ENCODE assay signal across 23 cellular contexts in the genomic region with DNA sequence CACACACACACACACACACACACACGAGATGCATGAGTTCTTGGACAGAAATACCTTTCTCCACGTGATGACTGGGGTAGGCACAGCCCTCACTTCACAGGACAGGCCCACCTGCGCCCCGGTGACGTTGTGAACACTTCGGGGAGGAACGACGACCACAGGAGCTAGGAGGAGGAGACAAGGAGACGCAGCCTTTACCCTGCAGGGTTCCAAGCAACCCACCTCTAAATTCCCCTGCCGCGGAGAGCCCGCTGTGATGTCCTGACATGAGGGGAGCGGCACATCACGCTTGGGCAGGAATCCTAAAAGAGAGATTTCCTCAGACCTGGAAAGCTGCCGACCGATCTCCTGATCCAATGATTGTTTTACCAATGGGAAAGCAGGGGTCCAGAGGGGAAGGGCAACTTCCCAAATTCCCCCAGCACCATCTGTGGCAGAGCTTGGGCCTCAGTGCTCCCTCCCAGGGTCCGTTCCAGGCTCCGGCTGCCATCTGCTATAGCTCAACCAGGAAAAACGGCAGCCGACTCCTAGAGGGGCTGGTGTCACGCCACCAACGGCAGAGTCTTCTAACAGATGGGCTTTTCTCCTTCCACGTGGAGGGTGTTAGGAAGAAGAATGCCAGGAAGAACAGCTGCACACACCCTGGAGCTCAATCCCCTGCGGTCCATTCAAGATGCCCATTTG. TPM values are rescaled to one million over a fixed set of nuclear protein-coding genes. Genes with fewer than 3 reads are reported as not detected.
DNase-seq lines count a peak whose midpoint lies in the region; ATAC-seq and TF ChIP-seq lines count a peak whose summit lies in the region.
"Had no signal": no experiment of that assay in that cellular context is flagged by ENCODE, and none has a peak within 500 bp of the region (broad histone marks: within the 10 kb centered on the region; RNA-seq: fewer than 3 reads in every experiment).

No MANE protein-coding gene starts in this region.

- H3K4me3 Mint-ChIP-seq in nephron progenitor cell = no peak overlapping the region
- H3K4me3 Mint-ChIP-seq: activated B cell treated with CpG ODN at 0.5 μM for 24 hours; activated naive CD4-positive, alpha-beta T cell treated with anti-CD3 and anti-CD28 coated beads for 36 hours; activated T-helper 1 cell treated with anti-CD3 and anti-CD28 coated beads, Interleukin-12 subunit alpha, Interleukin-12 subunit beta, Interleukin-2, Interleukin-4 antibody, amounts not matched to agents 30 ng/mL and 10 ng/mL and 1 ng/mL, durations not matched to agents 14 hours and 24 hours and 36 hours; B cell; CD8-positive, alpha-beta T cell; neural crest cell had no signal

- H3K27ac Mint-ChIP-seq in nephron progenitor cell = peak overlapping the region; percentile 36
- H3K27ac Mint-ChIP-seq: activated B cell treated with CpG ODN at 0.5 μM for 24 hours; activated naive CD4-positive, alpha-beta T cell treated with anti-CD3 and anti-CD28 coated beads for 36 hours; activated T-helper 1 cell treated with anti-CD3 and anti-CD28 coated beads, Interleukin-12 subunit alpha, Interleukin-12 subunit beta, Interleukin-2, Interleukin-4 antibody, amounts not matched to agents 30 ng/mL and 10 ng/mL and 1 ng/mL, durations not matched to agents 14 hours and 24 hours and 36 hours; B cell; CD8-positive, alpha-beta T cell had no signal

- TF ChIP-seq CTCF in nephron progenitor cell (IDR thresholded peaks at IDR 0.05) (no peak), GM13977 (IDR thresholded peaks at IDR 0.05; ENCODE audit: extremely low read depth, insufficient read depth, missing control alignments) (no peak)

- peaks cover 19% of the 10 kb centered on the region for H3K27me3 Mint-ChIP-seq in nephron progenitor cell (ENCODE audit: low read depth, poor library complexity)

- no peaks in the 10 kb centered on the region for H3K9me3 Mint-ChIP-seq in nephron progenitor cell
- H3K9me3 Mint-ChIP-seq: activated B cell treated with CpG ODN at 0.5 μM for 24 hours; activated naive CD4-positive, alpha-beta T cell treated with anti-CD3 and anti-CD28 coated beads for 36 hours; activated T-helper 1 cell treated with anti-CD3 and anti-CD28 coated beads, Interleukin-12 subunit alpha, Interleukin-12 subunit beta, Interleukin-2, Interleukin-4 antibody, amounts not matched to agents 30 ng/mL and 10 ng/mL and 1 ng/mL, durations not matched to agents 14 hours and 24 hours and 36 hours; CD8-positive, alpha-beta T cell; neural crest cell had no signal

- no peaks in the 10 kb centered on the region for H3K36me3 Mint-ChIP-seq in nephron progenitor cell (ENCODE audit: low read depth)
- H3K36me3 Mint-ChIP-seq: CD8-positive, alpha-beta T cell had no signal

- peak; percentile 99 for DNase-seq in DMS 273 treated with DMSO at 0.1 percent for 48 hours (lab: John Stamatoyannopoulos, UW)
- DNase-seq in NCI-H524 treated with DMSO at 0.1 percent for 48 hours (lab: John Stamatoyannopoulos, UW) = peak; percentile 97
- DNase-seq in cerebellum (ENCODE audit: low spot score) = peak; percentile 68
- DNase-seq in nephron progenitor cell = no peak
- no peak for DNase-seq in foreskin melanocyte
- no peak for DNase-seq in GM13977 (ENCODE audit: low spot score)
- DNase-seq: activated B cell treated with CpG ODN at 0.5 μM for 24 hours; activated naive CD4-positive, alpha-beta T cell treated with anti-CD3 and anti-CD28 coated beads for 36 hours; brain microvascular endothelial cell; CD8-positive, alpha-beta T cell; NCI-H1105 treated with DMSO at 0.1 percent for 48 hours; NCI-H2081; SHP77 treated with DMSO at 0.1 percent for 48 hours; SW 1271; T1000; transverse colon had no signal

- in situ Hi-C loops in GM13977 (cut with MboI; ENCODE audit: low pct_unique_long_range_greater_than_20kb, low sequenced_read_pairs, unreplicated experiment) = no loop called here

- ATAC-seq in HG02870 (IDR thresholded peaks at IDR 0.05; ENCODE audit: unreplicated experiment) (no peak), HG03025 (IDR thresholded peaks at IDR 0.05; ENCODE audit: low FRiP score, unreplicated experiment) (no peak)
- ATAC-seq: CD8-positive, alpha-beta T cell; Panc1 had no signal

- peaks cover 23% of the 10 kb centered on the region for H3K4me1 Mint-ChIP-seq in nephron progenitor cell
- H3K4me1 Mint-ChIP-seq: activated B cell treated with CpG ODN at 0.5 μM for 24 hours, B cell had no signal

RNA-seq across cellular contexts. Expression of gene IGFBPL1, which starts 10.1 kb away (rescaled TPM):
- total RNA-seq in cerebellum = 239 TPM
- total RNA-seq: activated B cell treated with CpG ODN at 0.5 μM for 24 hours; activated T-helper 1 cell treated with anti-CD3 and anti-CD28 coated beads, Interleukin-12 subunit alpha, Interleukin-12 subunit beta, Interleukin-2, Interleukin-4 antibody, amounts not matched to agents 30 ng/mL and 10 ng/mL and 1 ng/mL, durations not matched to agents 14 hours and 24 hours and 36 hours; B cell; CD8-positive, alpha-beta T cell; MCF 10A; transverse colon had no signal

RNA-seq across cellular contexts. Expression of gene ALDH1B1, which starts 21.7 kb away (rescaled TPM):
- 9.1 TPM for total RNA-seq in cerebellum

Comparison
In these comparisons a context has a peak if more than half of its experiments do, and no peak if none do; other contexts are left out.
1. DNase-seq: peak in DMS 273 treated with DMSO at 0.1 percent for 48 hours (single experiment), NCI-H524 treated with DMSO at 0.1 percent for 48 hours (single experiment) and cerebellum (single experiment); none in nephron progenitor cell (single experiment), foreskin melanocyte (single experiment) and GM13977 (single experiment).